Comparison of ENCODE assay signal across 21 cellular contexts in genomic region chrX:49133759-49134158, GRCh38. TPM values are rescaled to one million over a fixed set of nuclear protein-coding genes. Genes with fewer than 3 reads are reported as not detected.
DNase-seq lines count a peak whose midpoint lies in the region; ATAC-seq, FAIRE-seq and TF ChIP-seq lines count a peak whose summit lies in the region.
"Had no signal": no experiment of that assay in that cellular context is flagged by ENCODE, and none has a peak within 500 bp of the region (broad histone marks: within the 10 kb centered on the region; RNA-seq: fewer than 3 reads in every experiment).

No MANE protein-coding gene starts in this region.

- no peaks in the 10 kb centered on the region; a peak in 2 of 5 replicates for H3K4me1 ChIP-seq in K562 (replicated peaks in 1 of 2; ENCODE audit: control insufficient read depth in 2 of 2, insufficient read depth in 2 of 2, low read length in 2 of 2)
- no peaks in the 10 kb centered on the region for H3K4me1 ChIP-seq in left lung
- no peaks in the 10 kb centered on the region for H3K4me1 ChIP-seq in BE2C
- no peaks in the 10 kb centered on the region for H3K4me1 ChIP-seq in H9 (ENCODE audit: insufficient read depth, low read length)
- H3K4me1 ChIP-seq: BLaER1 treated with 17β-estradiol and CSF1 and Interleukin-3, amounts not matched to agents 10 nM and 100 nM; Caco-2 had no signal

- no peak overlapping the region for H3K14ac ChIP-seq in H9 (ENCODE audit: insufficient read depth, low read length)

- H3K4me3 Mint-ChIP-seq in H9: no peak overlapping the region
- H3K4me3 Mint-ChIP-seq: CD4-positive, alpha-beta T cell; CD8-positive, alpha-beta T cell had no signal

- POLR2A ChIA-PET in K562 (lab: Yijun Ruan, JAX): interaction anchor here (0.6 to 1.2 kb wide), 2 partner anchors 8 to 10 kb away, joined by 3 to 5 read pairs; no protein-coding TSS in a partner anchor

- no peak for TF ChIP-seq RAD21 in K562 (CRISPR knock-in tag; conservative IDR thresholded peaks at IDR 0.05 in 1 of 2, IDR thresholded peaks at IDR 0.05 in 1 of 2)

- H3K27ac ChIP-seq in K562 (ENCODE audit: extremely low read depth, low read depth, low read length) (no peak overlapping the region), left lung (no peak overlapping the region), H9 (ENCODE audit: insufficient read length, low read depth, low read length) (no peak overlapping the region)
- H3K27ac ChIP-seq: BLaER1 treated with 17β-estradiol and CSF1 and Interleukin-3, amounts not matched to agents 10 nM and 100 nM; C4-2B had no signal

- H4K91ac ChIP-seq in H9 (ENCODE audit: insufficient read length, low read depth, low read length): no peak overlapping the region

- no peak overlapping the region for H2BK120ac ChIP-seq in H9 (ENCODE audit: low read depth, low read length, poor library complexity, severe bottlenecking)

- H4K8ac ChIP-seq in H9 (replicated peaks; ENCODE audit: insufficient read length, low read depth, low read length): no peak overlapping the region

- 0 out of 3 replicates have a peak, but pooled peaks cover under 1% of the 10 kb centered on the region for H3K79me2 ChIP-seq in K562 (ENCODE audit: control insufficient read depth, insufficient read depth, low read length)
- no peaks in the 10 kb centered on the region for H3K79me2 ChIP-seq in H9 (ENCODE audit: insufficient read depth, low read length)

- DNase-seq in left ventricle myocardium superior: no peak
- DNase-seq in cardiac septum (ENCODE audit: low spot score): no peak
- DNase-seq in K562 (ENCODE audit: extremely low read depth in 1 of 4, low spot score in 3 of 4): no peak
- DNase-seq in left lung: no peak
- no peak for DNase-seq in BE2C
- DNase-seq in H9: no peak
- DNase-seq: 8988T; ACHN; Caco-2; Calu3; CD4-positive, alpha-beta T cell; CD8-positive, alpha-beta T cell; DMS79 treated with DMSO at 0.1 percent for 48 hours; GF-D8 had no signal

- H3K23me2 ChIP-seq in H9 (ENCODE audit: insufficient read length, low read depth, low read length, poor library complexity, severe bottlenecking): no peaks in the 10 kb centered on the region

- no peak overlapping the region for H3T11ph ChIP-seq in H9 (ENCODE audit: low read length)

- ATAC-seq in left ventricle myocardium superior: peak; percentile 55
- ATAC-seq in K562: no peak
- peak; percentile 16 for ATAC-seq in left lung
- ATAC-seq in HG02840 (IDR thresholded peaks at IDR 0.05; ENCODE audit: low FRiP score, unreplicated experiment): no peak
- ATAC-seq: CD8-positive, alpha-beta T cell had no signal

- no peaks in the 10 kb centered on the region for H3K9me1 ChIP-seq in K562 (ENCODE audit: control insufficient read depth, insufficient read depth, low read length)

- intact Hi-C loops in left ventricle myocardium superior (cut with micrococcal nuclease) (no loop called here), cardiac septum (cut with DNase I) (no loop called here), K562 (cut with micrococcal nuclease) (no loop called here), left lung (cut with DNase I) (no loop called here)

- no peak overlapping the region for H3K56ac ChIP-seq in H9 (ENCODE audit: insufficient read length, low read depth, low read length)

- H3K4me3 ChIP-seq in K562 (no peak overlapping the region), left lung (no peak overlapping the region), BE2C (ENCODE audit: low read depth, low read length) (no peak overlapping the region)
- H3K4me3 ChIP-seq: BLaER1 treated with 17β-estradiol and CSF1 and Interleukin-3, amounts not matched to agents 10 nM and 100 nM had no signal

- FAIRE-seq in K562 (lab: Jason Lieb, UNC): no peak
- FAIRE-seq: A204.1, D721Med, G401.6, GM12891 had no signal

- H3K79me1 ChIP-seq in H9 (ENCODE audit: insufficient read depth, low read depth, low read length, poor library complexity, severe bottlenecking): no peaks in the 10 kb centered on the region

- 0 out of 2 replicates have a peak, but pooled peaks cover 2% of the 10 kb centered on the region for H3K27me3 Mint-ChIP-seq in H9 (ENCODE audit: low read depth)
- H3K27me3 Mint-ChIP-seq: CD4-positive, alpha-beta T cell had no signal

- no peak overlapping the region for H3K9ac ChIP-seq in K562 (ENCODE audit: insufficient read depth in 1 of 2, low read depth in 2 of 2, low read length in 2 of 2)
- H3K9ac ChIP-seq in H9 (ENCODE audit: extremely low read depth, insufficient read length, low read length): no peak overlapping the region
- H3K9ac ChIP-seq: BLaER1 treated with 17β-estradiol and CSF1 and Interleukin-3, amounts not matched to agents 10 nM and 100 nM had no signal

- no peak overlapping the region for H3K18ac ChIP-seq in H9 (ENCODE audit: insufficient read length, low read depth, low read length)

- H4K5ac ChIP-seq in H9 (ENCODE audit: insufficient read length, low read depth, low read length): no peak overlapping the region

- no peak overlapping the region for H2AK5ac ChIP-seq in H9 (ENCODE audit: insufficient read length, low read length)

- no peak overlapping the region for H2BK20ac ChIP-seq in H9 (ENCODE audit: low read depth, low read length, poor library complexity, severe bottlenecking)

- H3K9me3 ChIP-seq in K562 (replicated peaks; ENCODE audit: control insufficient read depth, insufficient read depth, low read depth, low read length) (no peaks in the 10 kb centered on the region; the same call in 1 of the 2 replicates), left lung (peaks cover 0 to 2% of the 10 kb centered on the region in 2 donors), BE2C (no peaks in the 10 kb centered on the region), H9 (ENCODE audit: control insufficient read depth, low read depth, low read length) (peaks cover 2% of the 10 kb centered on the region)
- H3K9me3 ChIP-seq: Caco-2 had no signal

- H3K23ac ChIP-seq in H9 (ENCODE audit: insufficient read length, low read depth, low read length): no peak overlapping the region

- WGBS in K562 (ENCODE audit: insufficient coverage, low coverage, missing lambda C conversion rate): 82% methylated on average over 1 of the region's 1 CpG
- WGBS in H9 (ENCODE audit: extremely low coverage, insufficient read length, low lambda C conversion rate): no CpG with 5 or more reads among the region's 1 CpG

- TF ChIP-seq EP300 in K562 (IDR thresholded peaks at IDR 0.05; ENCODE audit: low read length): no peak

- H3K4me1 Mint-ChIP-seq in H9: no peaks in the 10 kb centered on the region

- no TSS peak for BruUV-seq in K562 (replicated peaks; lab: Mats Ljungman, UMichigan)

- TF ChIP-seq POLR2A in K562 (conservative IDR thresholded peaks at IDR 0.05): peak; percentile 35; the same call in 1 of the 2 replicates

- in situ Hi-C loops in K562 (cut with MboI): no loop called here

- H3K4ac ChIP-seq in H9 (ENCODE audit: low read depth, low read length): no peak overlapping the region

- H3K4me2 ChIP-seq in K562 (ENCODE audit: insufficient read depth, low read length): no peak overlapping the region
- no peak overlapping the region for H3K4me2 ChIP-seq in H9 (ENCODE audit: insufficient read depth, insufficient read length, low read length)
- H3K4me2 ChIP-seq: BLaER1 treated with 17β-estradiol and CSF1 and Interleukin-3, amounts not matched to agents 10 nM and 100 nM had no signal

- H2AFZ ChIP-seq in K562 (ENCODE audit: low read depth, low read length) (no peak overlapping the region), H9 (ENCODE audit: low read length) (no peak overlapping the region)

- CTCF ChIA-PET in K562 (lab: Yijun Ruan, JAX; ENCODE audit: low intra/inter-chr PET ratio): no interaction called here

- H3K27me3 ChIP-seq in K562 (ENCODE audit: control insufficient read depth in 2 of 2, insufficient read depth in 2 of 2, low read length in 2 of 2) (no peaks in the 10 kb centered on the region), left lung (no peaks in the 10 kb centered on the region), BE2C (no peaks in the 10 kb centered on the region), H9 (ENCODE audit: insufficient read depth, low read length) (no peaks in the 10 kb centered on the region)
- H3K27me3 ChIP-seq: BLaER1 treated with 17β-estradiol and CSF1 and Interleukin-3, amounts not matched to agents 10 nM and 100 nM had no signal

- no peak overlapping the region for H2BK5ac ChIP-seq in H9 (ENCODE audit: insufficient read length, low read length)

- no peak overlapping the region for H2BK12ac ChIP-seq in H9 (ENCODE audit: insufficient read length, low read depth, low read length)

- TF ChIP-seq CTCF in K562 (IDR thresholded peaks at IDR 0.05 in 2 of 3, conservative IDR thresholded peaks at IDR 0.05 in 1 of 3; ENCODE audit: insufficient read depth in 2 of 3, low read depth in 1 of 3, low read length in 3 of 3) (no peak), left lung (IDR thresholded peaks at IDR 0.05) (no peak), BE2C (IDR thresholded peaks at IDR 0.05; ENCODE audit: low read depth, low read length) (no peak), H9 (conservative IDR thresholded peaks at IDR 0.05) (no peak)

- H2BK15ac ChIP-seq in H9 (ENCODE audit: low read depth, low read length): no peak overlapping the region

- peaks cover under 1 to 4% (median 3%) of the 10 kb centered on the region in 3 experiments; a peak in 5 of 7 replicates for H3K36me3 Mint-ChIP-seq in H9 (ENCODE audit: insufficient read depth in 1 of 3, low read depth in 3 of 3)
- H3K36me3 Mint-ChIP-seq: CD8-positive, alpha-beta T cell had no signal

- peak overlapping the region in 1 of 3 experiments; percentile 90; a peak in 1 of 7 replicates for H3K27ac Mint-ChIP-seq in H9
- H3K27ac Mint-ChIP-seq: CD4-positive, alpha-beta T cell; CD8-positive, alpha-beta T cell had no signal

- H3K36me3 ChIP-seq in K562 (ENCODE audit: control insufficient read depth, insufficient read depth, low read length): peaks cover 34% of the 10 kb centered on the region
- H3K36me3 ChIP-seq in left lung: no peaks in the 10 kb centered on the region
- H3K36me3 ChIP-seq in BE2C: no peaks in the 10 kb centered on the region
- H3K36me3 ChIP-seq: BLaER1 treated with 17β-estradiol and CSF1 and Interleukin-3, amounts not matched to agents 10 nM and 100 nM had no signal

- peaks cover 51 to 60% of the 10 kb centered on the region in 2 experiments for H3K9me3 Mint-ChIP-seq in H9
- H3K9me3 Mint-ChIP-seq: CD4-positive, alpha-beta T cell; CD8-positive, alpha-beta T cell had no signal

- H4K20me1 ChIP-seq in K562 (replicated peaks; ENCODE audit: control insufficient read depth, insufficient read depth, low read length) (no peaks in the 10 kb centered on the region), H9 (ENCODE audit: control insufficient read depth, insufficient read depth, insufficient read length) (no peaks in the 10 kb centered on the region)
- H4K20me1 ChIP-seq: BLaER1 treated with 17β-estradiol and CSF1 and Interleukin-3, amounts not matched to agents 10 nM and 100 nM had no signal

RNA-seq across cellular contexts. Expression of gene GPKOW, which starts 10.2 kb away (rescaled TPM):
- total RNA-seq in left ventricle myocardium superior (18.9 TPM), cardiac septum (18.7 TPM), K562 (2014; rRNA removed) (44.8 and 49.6 TPM in 2 replicates), K562 (2014; rRNA removed; fragmentation: Illumina TruSeq; extraction: Trizol) (15.0 and 16.6 TPM in 2 replicates), K562 (2015; rRNA removed; fragmentation: Illumina TruSeq; extraction: Trizol) (23.6 and 23.8 TPM in 2 replicates), K562 (2021) (29.7 and 30.0 TPM in 2 replicates), left lung (10 to 100 TPM; 15.5 to 15.7 TPM), H9 (2021) (15.8 and 17.1 TPM in 2 replicates)
- 13.7 and 27.7 TPM in 2 replicates for total RNA-seq in K562 (2011; cell fraction: chromatin; rRNA removed; ENCODE audit: low replicate concordance)
- 19.3 and 21.2 TPM in 2 replicates for total RNA-seq in K562 (2011; cell fraction: nucleolus; rRNA removed)
- 16.6 and 19.1 TPM in 2 replicates for total RNA-seq in K562 (2011; cell fraction: nucleoplasm; rRNA removed)
- polyA plus RNA-seq in K562 (2011; rRNA removed) (30.1 and 34.3 TPM in 2 replicates), K562 (2014; fragmentation: Illumina TruSeq; extraction: Trizol) (31.3 and 31.4 TPM in 2 replicates), K562 (2014; fragmentation: Nextera tagmentation; extraction: Ambion mirVana) (1 to 10 TPM; 3.7 to 4.5 TPM), K562 (2014; rRNA removed) (30.4 and 37.4 TPM in 2 replicates)
- polyA plus RNA-seq in K562 (2011; cell fraction: cytosol; rRNA removed): 27.5 and 32.8 TPM in 2 replicates
- polyA plus RNA-seq in K562 (2011; cell fraction: nucleus; rRNA removed): 20.6 and 21.4 TPM in 2 replicates
- 25.4 and 35.2 TPM in 2 replicates for polyA plus RNA-seq in K562 (2012)
- 21.1 and 27.6 TPM in 2 replicates for polyA minus RNA-seq in K562 (2011; rRNA and poly(A)+ RNA removed)
- polyA minus RNA-seq in K562 (2011; cell fraction: cytosol; rRNA and poly(A)+ RNA removed): 15.4 and 17.1 TPM in 2 replicates
- polyA minus RNA-seq in K562 (2011; cell fraction: nucleus; rRNA and poly(A)+ RNA removed): 4.6 and 8.4 TPM in 2 replicates
- 63.3 TPM for polyA plus RNA-seq in BE2C (2012; ENCODE audit: insufficient read depth, insufficient read length, low read depth)

RNA-seq across cellular contexts. Expression of gene MAGIX, which starts 28.8 kb away (rescaled TPM):
- total RNA-seq in left ventricle myocardium superior (3.8 TPM), cardiac septum (3.4 TPM), K562 (2014; rRNA removed) (2.5 and 3.5 TPM in 2 replicates), K562 (2014; rRNA removed; fragmentation: Illumina TruSeq; extraction: Trizol) (0.32 and 0.33 TPM in 2 replicates), K562 (2015; rRNA removed; fragmentation: Illumina TruSeq; extraction: Trizol) (0.47 and 0.79 TPM in 2 replicates), K562 (2021) (2.2 and 2.4 TPM in 2 replicates), left lung (1 to 10 TPM; 5.6 to 9.4 TPM), H9 (2021) (1.3 and 1.9 TPM in 2 replicates)
- total RNA-seq in K562 (2011; cell fraction: chromatin; rRNA removed; ENCODE audit: low replicate concordance): 3.0 TPM in 2 replicates
- 1.8 and 2.7 TPM in 2 replicates for total RNA-seq in K562 (2011; cell fraction: nucleolus; rRNA removed)
- 2.5 and 4.6 TPM in 2 replicates for total RNA-seq in K562 (2011; cell fraction: nucleoplasm; rRNA removed)
- polyA plus RNA-seq in K562 (2011; rRNA removed) (0.78 and 1.6 TPM in 2 replicates), K562 (2014; fragmentation: Illumina TruSeq; extraction: Trizol) (0.28 and 1.2 TPM in 2 replicates), K562 (2014; fragmentation: Nextera tagmentation; extraction: Ambion mirVana) (under 1 TPM; 0.08 to 0.22 TPM), K562 (2014; rRNA removed) (1.4 and 1.9 TPM in 2 replicates)
- 2.6 and 4.7 TPM in 2 replicates for polyA plus RNA-seq in K562 (2011; cell fraction: cytosol; rRNA removed)
- polyA plus RNA-seq in K562 (2011; cell fraction: nucleus; rRNA removed): 2.2 and 4.1 TPM in 2 replicates
- 1.1 and 1.7 TPM in 2 replicates for polyA plus RNA-seq in K562 (2012)
- polyA minus RNA-seq in K562 (2011; rRNA and poly(A)+ RNA removed): 0.91 and 1.2 TPM in 2 replicates
- 1.0 and 2.2 TPM in 2 replicates for polyA minus RNA-seq in K562 (2011; cell fraction: cytosol; rRNA and poly(A)+ RNA removed)
- 2.2 and 2.7 TPM in 2 replicates for polyA minus RNA-seq in K562 (2011; cell fraction: nucleus; rRNA and poly(A)+ RNA removed)
- polyA plus RNA-seq in BE2C (2012; ENCODE audit: insufficient read depth, insufficient read length, low read depth): 3.0 TPM

RNA-seq across cellular contexts. Expression of gene PLP2, which starts 37.9 kb away (rescaled TPM):
- total RNA-seq in left ventricle myocardium superior (62.3 TPM), cardiac septum (84.9 TPM), K562 (2014; rRNA removed) (34.7 and 55.2 TPM in 2 replicates), K562 (2014; rRNA removed; fragmentation: Illumina TruSeq; extraction: Trizol) (65.1 and 67.8 TPM in 2 replicates), K562 (2015; rRNA removed; fragmentation: Illumina TruSeq; extraction: Trizol) (70.4 and 73.0 TPM in 2 replicates), K562 (2021) (106 and 112 TPM in 2 replicates), left lung (100 to 1,000 TPM in 1 of 2 donors, 10 to 100 TPM in 1; 79.8 to 241 TPM), H9 (2021) (11.7 and 12.1 TPM in 2 replicates)
- 74.1 and 122 TPM in 2 replicates for total RNA-seq in K562 (2011; cell fraction: chromatin; rRNA removed; ENCODE audit: low replicate concordance)
- 138 and 180 TPM in 2 replicates for total RNA-seq in K562 (2011; cell fraction: nucleolus; rRNA removed)
- 178 and 233 TPM in 2 replicates for total RNA-seq in K562 (2011; cell fraction: nucleoplasm; rRNA removed)
- polyA plus RNA-seq in K562 (2011; rRNA removed) (169 and 175 TPM in 2 replicates), K562 (2014; fragmentation: Illumina TruSeq; extraction: Trizol) (199 and 236 TPM in 2 replicates), K562 (2014; fragmentation: Nextera tagmentation; extraction: Ambion mirVana) (100 to 1,000 TPM; 117 to 208 TPM), K562 (2014; rRNA removed) (63.0 and 96.3 TPM in 2 replicates)
- 367 and 379 TPM in 2 replicates for polyA plus RNA-seq in K562 (2011; cell fraction: cytosol; rRNA removed)
- 76.0 and 82.2 TPM in 2 replicates for polyA plus RNA-seq in K562 (2011; cell fraction: nucleus; rRNA removed)
- polyA plus RNA-seq in K562 (2012): 170 and 356 TPM in 2 replicates
- 88.3 and 104 TPM in 2 replicates for polyA minus RNA-seq in K562 (2011; rRNA and poly(A)+ RNA removed)
- polyA minus RNA-seq in K562 (2011; cell fraction: cytosol; rRNA and poly(A)+ RNA removed): 55.9 and 80.5 TPM in 2 replicates
- polyA minus RNA-seq in K562 (2011; cell fraction: nucleus; rRNA and poly(A)+ RNA removed): 8.6 and 18.3 TPM in 2 replicates
- 70.6 TPM for polyA plus RNA-seq in BE2C (2012; ENCODE audit: insufficient read depth, insufficient read length, low read depth)

RNA-seq across cellular contexts. Expression of gene PRICKLE3, which starts 52.4 kb away (rescaled TPM):
- total RNA-seq in left ventricle myocardium superior: 12.7 TPM
- total RNA-seq in cardiac septum: 10.3 TPM
- total RNA-seq in K562 (2011; cell fraction: chromatin; rRNA removed; ENCODE audit: low replicate concordance): 44.7 and 103 TPM in 2 replicates
- 65.1 and 65.2 TPM in 2 replicates for total RNA-seq in K562 (2011; cell fraction: nucleolus; rRNA removed)
- total RNA-seq in K562 (2011; cell fraction: nucleoplasm; rRNA removed): 41.5 and 44.2 TPM in 2 replicates
- 24.7 and 26.8 TPM in 2 replicates for total RNA-seq in K562 (2014; rRNA removed)
- total RNA-seq in K562 (2014; rRNA removed; fragmentation: Illumina TruSeq; extraction: Trizol): 6.8 and 8.7 TPM in 2 replicates
- 10.2 and 11.2 TPM in 2 replicates for total RNA-seq in K562 (2015; rRNA removed; fragmentation: Illumina TruSeq; extraction: Trizol)
- total RNA-seq in K562 (2021): 43.8 and 44.3 TPM in 2 replicates
- polyA plus RNA-seq in K562 (2011; rRNA removed): 14.0 and 22.0 TPM in 2 replicates
- polyA plus RNA-seq in K562 (2011; cell fraction: cytosol; rRNA removed): 13.3 and 26.4 TPM in 2 replicates
- 49.4 and 83.5 TPM in 2 replicates for polyA plus RNA-seq in K562 (2011; cell fraction: nucleus; rRNA removed)
- polyA plus RNA-seq in K562 (2012): 28.6 and 29.5 TPM in 2 replicates
- polyA plus RNA-seq in K562 (2014; fragmentation: Illumina TruSeq; extraction: Trizol): 19.1 and 19.4 TPM in 2 replicates
- 1 to 10 TPM; 1.1 to 1.4 TPM for polyA plus RNA-seq in K562 (2014; fragmentation: Nextera tagmentation; extraction: Ambion mirVana)
- polyA plus RNA-seq in K562 (2014; rRNA removed): 23.7 and 32.8 TPM in 2 replicates
- 10.3 and 12.1 TPM in 2 replicates for polyA minus RNA-seq in K562 (2011; rRNA and poly(A)+ RNA removed)
- 30.0 and 34.3 TPM in 2 replicates for polyA minus RNA-seq in K562 (2011; cell fraction: cytosol; rRNA and poly(A)+ RNA removed)
- polyA minus RNA-seq in K562 (2011; cell fraction: nucleus; rRNA and poly(A)+ RNA removed): 18.0 and 18.3 TPM in 2 replicates
- total RNA-seq in left lung: 10 to 100 TPM; 14.0 to 17.6 TPM
- polyA plus RNA-seq in BE2C (2012; ENCODE audit: insufficient read depth, insufficient read length, low read depth): not detected
- total RNA-seq in H9 (2021): 9.7 and 12.2 TPM in 2 replicates

RNA-seq across cellular contexts. Expression of gene WDR45, which starts 54.1 kb away (rescaled TPM):
- total RNA-seq in left ventricle myocardium superior (65.4 TPM), cardiac septum (68.1 TPM), K562 (2014; rRNA removed) (52.5 and 59.7 TPM in 2 replicates), K562 (2014; rRNA removed; fragmentation: Illumina TruSeq; extraction: Trizol) (28.6 and 40.4 TPM in 2 replicates), K562 (2015; rRNA removed; fragmentation: Illumina TruSeq; extraction: Trizol) (27.5 and 29.0 TPM in 2 replicates), K562 (2021) (78.7 and 79.9 TPM in 2 replicates), left lung (10 to 100 TPM; 47.5 to 51.6 TPM), H9 (2021) (31.5 and 35.8 TPM in 2 replicates)
- 248 and 538 TPM in 2 replicates for total RNA-seq in K562 (2011; cell fraction: chromatin; rRNA removed; ENCODE audit: low replicate concordance)
- 297 and 325 TPM in 2 replicates for total RNA-seq in K562 (2011; cell fraction: nucleolus; rRNA removed)
- total RNA-seq in K562 (2011; cell fraction: nucleoplasm; rRNA removed): 309 and 310 TPM in 2 replicates
- polyA plus RNA-seq in K562 (2011; rRNA removed) (122 and 125 TPM in 2 replicates), K562 (2014; fragmentation: Illumina TruSeq; extraction: Trizol) (81.8 and 90.8 TPM in 2 replicates), K562 (2014; fragmentation: Nextera tagmentation; extraction: Ambion mirVana) (10 to 100 TPM; 19.4 to 31.0 TPM), K562 (2014; rRNA removed) (106 and 136 TPM in 2 replicates)
- 110 and 158 TPM in 2 replicates for polyA plus RNA-seq in K562 (2011; cell fraction: cytosol; rRNA removed)
- polyA plus RNA-seq in K562 (2011; cell fraction: nucleus; rRNA removed): 536 and 714 TPM in 2 replicates
- polyA plus RNA-seq in K562 (2012): 72.7 and 146 TPM in 2 replicates
- polyA minus RNA-seq in K562 (2011; rRNA and poly(A)+ RNA removed): 50.8 and 83.2 TPM in 2 replicates
- polyA minus RNA-seq in K562 (2011; cell fraction: cytosol; rRNA and poly(A)+ RNA removed): 30.2 and 31.0 TPM in 2 replicates
- polyA minus RNA-seq in K562 (2011; cell fraction: nucleus; rRNA and poly(A)+ RNA removed): 90.1 and 104 TPM in 2 replicates
- 66.7 TPM for polyA plus RNA-seq in BE2C (2012; ENCODE audit: insufficient read depth, insufficient read length, low read depth)

Comparison
In these comparisons a context has a peak if more than half of its experiments do, and no peak if none do; other contexts are left out.
1. ATAC-seq: peak in left ventricle myocardium superior (single experiment) and left lung (single experiment); none in K562 (single experiment) and HG02840 (single experiment).